ENCODE assay signal across 17 cellular contexts in genomic region chr1:86296305-86297205, GRCh38.
"Had no signal": no experiment of that assay in that cellular context is flagged by ENCODE, and none has a peak within 500 bp of the region (broad histone marks: within the 10 kb centered on the region; RNA-seq: fewer than 3 reads in every experiment).

No MANE protein-coding gene starts in this region.

- H3K4me1 ChIP-seq: body of pancreas, stomach had no signal

- ATAC-seq: body of pancreas; effector memory CD8-positive, alpha-beta T cell; left colon had no signal

- H3K27ac ChIP-seq: body of pancreas, epithelial cell of prostate, ovary, skin epidermis, stomach, thoracic aorta had no signal

- H3K36me3 ChIP-seq: ovary, stomach, thoracic aorta had no signal

- H3K4me3 ChIP-seq: body of pancreas, ovary, skin epidermis, stomach, thoracic aorta had no signal

- H3K27me3 ChIP-seq: body of pancreas, ovary, stomach had no signal

- H3K9me3 ChIP-seq: body of pancreas, ovary, thoracic aorta had no signal

- DNase-seq: activated B cell treated with CpG ODN at 0.5 μM for 24 hours; activated CD4-positive, alpha-beta T cell treated with anti-CD3 and anti-CD28 coated beads, Interleukin-2, amount 10 ng/mL, durations not matched to agents 7 days and 5 days; activated CD8-positive, alpha-beta memory T cell treated with anti-CD3 and anti-CD28 coated beads for 24 hours; activated naive CD4-positive, alpha-beta T cell treated with anti-CD3 and anti-CD28 coated beads, Interleukin-2, amount 50 U/mL, for 16 hours; body of pancreas; central memory CD4-positive, alpha-beta T cell; cortex of kidney; effector memory CD8-positive, alpha-beta T cell; left colon; nephron progenitor cell; ovary; stimulated activated CD4-positive, alpha-beta T cell treated with anti-CD3 and anti-CD28 coated beads, Interleukin-4, amount 100 ng/mL, for 4 hours; stomach; T-helper 9 cell had no signal
